ENCODE assay signal across 26 cellular contexts in the genomic region with DNA sequence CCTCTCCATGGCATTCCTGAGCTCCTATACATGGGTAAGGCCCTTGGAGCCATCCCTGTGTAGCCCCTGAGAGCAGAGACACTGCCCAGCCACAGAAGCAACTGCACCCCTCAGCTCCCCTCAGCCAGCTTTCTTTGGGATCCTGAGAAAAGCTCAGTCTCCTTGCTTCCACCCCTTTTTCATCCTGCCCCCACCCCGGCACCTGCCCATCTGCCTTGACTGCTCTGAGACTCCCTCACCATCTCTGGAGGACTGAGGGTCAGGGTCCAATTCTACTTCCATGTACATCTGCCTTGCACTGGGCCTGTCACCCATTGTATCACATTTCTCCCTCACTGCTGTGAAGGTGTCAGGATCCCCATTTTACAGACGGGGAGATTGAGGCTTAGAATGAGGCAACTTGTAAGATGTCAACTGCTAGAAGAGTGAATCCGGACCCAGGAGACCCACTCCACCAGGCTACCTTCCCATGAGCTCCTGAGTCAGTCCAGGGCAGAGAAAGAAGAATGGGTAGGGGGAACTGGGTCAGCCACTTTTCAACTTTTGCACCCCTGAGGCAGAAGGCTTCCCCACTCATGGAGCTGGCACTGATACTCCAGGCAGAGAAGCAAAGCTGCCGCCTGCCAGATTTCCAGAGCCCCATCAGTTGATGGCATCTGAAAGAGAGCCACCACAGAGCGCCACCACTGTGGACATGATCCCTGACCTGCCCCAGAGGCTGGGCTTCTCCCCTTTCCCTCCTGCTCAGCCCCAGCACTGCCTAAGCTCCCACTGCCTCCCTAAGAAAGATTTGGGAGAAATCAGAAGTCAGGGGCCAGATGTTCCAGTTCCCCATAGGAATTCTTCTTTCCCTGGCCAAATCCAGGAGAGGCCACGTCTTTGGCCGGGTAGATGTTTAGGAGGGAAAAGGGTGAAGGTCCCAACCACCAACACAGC.
"Had no signal": no experiment of that assay in that cellular context is flagged by ENCODE, and none has a peak within 500 bp of the region (broad histone marks: within the 10 kb centered on the region; RNA-seq: fewer than 3 reads in every experiment).

No MANE protein-coding gene starts in this region.

- DNase-seq: activated CD4-positive, alpha-beta T cell treated with anti-CD3 and anti-CD28 coated beads for 36 hours; activated CD4-positive, alpha-beta T cell treated with anti-CD3 and anti-CD28 coated beads, Interleukin-2, amount 10 ng/mL, durations not matched to agents 24 days and 14 days; activated CD4-positive, CD25-positive, alpha-beta regulatory T cell; activated CD4-positive, CD25-positive, alpha-beta regulatory T cell treated with anti-CD3 and anti-CD28 coated beads, Interleukin-2, amount 50 U/mL, for 72 hours; activated CD8-positive, alpha-beta memory T cell treated with anti-CD3 and anti-CD28 coated beads for 24 hours; activated CD8-positive, alpha-beta T cell treated with anti-CD3 and anti-CD28 coated beads for 36 hours; activated effector memory CD4-positive, alpha-beta T cell treated with Interleukin-2 at 50 U/mL for 16 hours; activated gamma-delta T cell treated with Interleukin-2 at 50 U/mL for 16 hours; activated naive CD4-positive, alpha-beta T cell treated with anti-CD3 and anti-CD28 coated beads, Interleukin-2, amount 50 U/mL, for 16 hours; activated naive CD4-positive, alpha-beta T cell treated with Interleukin-2 at 50 U/mL for 16 hours; activated T-cell treated with anti-CD3 and anti-CD28 coated beads, Interleukin-2, amount 50 U/mL, for 4 hours; amniotic stem cell; anterior cingulate cortex; brain microvascular endothelial cell; dermis blood vessel endothelial cell; effector CD8-positive, alpha-beta T cell; foreskin fibroblast; T-helper 2 cell had no signal

- H3K27me3 Mint-ChIP-seq: activated CD4-positive, alpha-beta T cell treated with anti-CD3 and anti-CD28 coated beads, Interleukin-2, amount 10 ng/mL, durations not matched to agents 24 days and 14 days had no signal

- H3K36me3 ChIP-seq: brain microvascular endothelial cell had no signal

- H3K4me3 Mint-ChIP-seq: activated CD4-positive, alpha-beta T cell treated with anti-CD3 and anti-CD28 coated beads for 36 hours; activated CD4-positive, alpha-beta T cell treated with anti-CD3 and anti-CD28 coated beads, Interleukin-2, amount 10 ng/mL, durations not matched to agents 24 days and 14 days; activated CD8-positive, alpha-beta T cell treated with anti-CD3 and anti-CD28 coated beads for 36 hours; activated naive CD8-positive, alpha-beta T cell; activated T-cell treated with anti-CD3 and anti-CD28 coated beads, Interleukin-2, amount 50 U/mL, for 4 hours; activated T-helper 17 cell treated with anti-CD3 and anti-CD28 coated beads, Interleukin-2, amount 50 U/mL, for 72 hours; central memory CD8-positive, alpha-beta T cell had no signal

- H3K27ac ChIP-seq: brain microvascular endothelial cell, coronary artery had no signal

- H3K4me3 ChIP-seq: coronary artery had no signal

- H3K4me1 Mint-ChIP-seq: activated CD4-positive, alpha-beta T cell treated with anti-CD3 and anti-CD28 coated beads for 36 hours; activated CD4-positive, alpha-beta T cell treated with anti-CD3 and anti-CD28 coated beads, Interleukin-2, amount 10 ng/mL, durations not matched to agents 24 days and 14 days; activated T-helper 17 cell treated with anti-CD3 and anti-CD28 coated beads, Interleukin-2, amount 50 U/mL, for 72 hours; central memory CD8-positive, alpha-beta T cell had no signal

- H3K27me3 ChIP-seq: brain microvascular endothelial cell had no signal

- ATAC-seq: activated CD4-positive, alpha-beta T cell treated with anti-CD3 and anti-CD28 coated beads for 36 hours; activated CD8-positive, alpha-beta T cell treated with anti-CD3 and anti-CD28 coated beads for 36 hours; activated T-cell treated with anti-CD3 and anti-CD28 coated beads, Interleukin-2, amount 50 U/mL, for 4 hours; activated T-helper 17 cell treated with anti-CD3 and anti-CD28 coated beads, Interleukin-2, amount 50 U/mL, for 72 hours; esophagus mucosa had no signal

- FAIRE-seq: astrocyte, bronchial epithelial cell, frontal cortex had no signal

- H3K9me3 Mint-ChIP-seq: activated CD4-positive, alpha-beta T cell treated with anti-CD3 and anti-CD28 coated beads, Interleukin-2, amount 10 ng/mL, durations not matched to agents 24 days and 14 days; activated CD8-positive, alpha-beta T cell treated with anti-CD3 and anti-CD28 coated beads for 36 hours; activated T-cell treated with anti-CD3 and anti-CD28 coated beads, Interleukin-2, amount 50 U/mL, for 4 hours; activated T-helper 17 cell treated with anti-CD3 and anti-CD28 coated beads, Interleukin-2, amount 50 U/mL, for 72 hours; central memory CD8-positive, alpha-beta T cell had no signal

- H3K36me3 Mint-ChIP-seq: activated naive CD8-positive, alpha-beta T cell had no signal

- H3K27ac Mint-ChIP-seq: activated CD4-positive, alpha-beta T cell treated with anti-CD3 and anti-CD28 coated beads for 36 hours; activated CD4-positive, alpha-beta T cell treated with anti-CD3 and anti-CD28 coated beads, Interleukin-2, amount 10 ng/mL, durations not matched to agents 24 days and 14 days; activated CD8-positive, alpha-beta T cell treated with anti-CD3 and anti-CD28 coated beads for 36 hours; activated naive CD8-positive, alpha-beta T cell had no signal
